In genomic region chr19:32674153-32674958, GRCh38 we compare ENCODE assay signal across 8 cellular contexts. TPM values are rescaled to one million over a fixed set of nuclear protein-coding genes. Genes with fewer than 3 reads are reported as not detected.
A peak's percentile ranks its signal among the peaks of the same experiment; 100 is the strongest.
DNase-seq lines count a peak whose midpoint lies in the region; ATAC-seq and TF ChIP-seq lines count a peak whose summit lies in the region.

No MANE protein-coding gene starts in this region.

- no peaks in the 10 kb centered on the region for H3K9me3 Mint-ChIP-seq in activated CD4-positive, alpha-beta T cell treated with anti-CD3 and anti-CD28 coated beads, Interleukin-2, amount 10 ng/mL, durations not matched to agents 24 days and 14 days
- H3K9me3 Mint-ChIP-seq in natural killer cell, result no peaks in the 10 kb centered on the region

- peak overlapping the region; percentile 95 for H3K4me3 Mint-ChIP-seq in activated CD4-positive, alpha-beta T cell treated with anti-CD3 and anti-CD28 coated beads, Interleukin-2, amount 10 ng/mL, durations not matched to agents 24 days and 14 days
- peak overlapping the region; percentile 87 for H3K4me3 Mint-ChIP-seq in natural killer cell

- TF ChIP-seq CTCF in natural killer cell (IDR thresholded peaks at IDR 0.05), result no peak

- peaks cover 30% of the 10 kb centered on the region for H3K4me1 Mint-ChIP-seq in activated CD4-positive, alpha-beta T cell treated with anti-CD3 and anti-CD28 coated beads, Interleukin-2, amount 10 ng/mL, durations not matched to agents 24 days and 14 days
- H3K4me1 Mint-ChIP-seq in natural killer cell, result peaks cover 42 to 58% of the 10 kb centered on the region in 2 donors

- H3K27me3 Mint-ChIP-seq in activated CD4-positive, alpha-beta T cell treated with anti-CD3 and anti-CD28 coated beads, Interleukin-2, amount 10 ng/mL, durations not matched to agents 24 days and 14 days, result peaks cover 26% of the 10 kb centered on the region
- H3K27me3 Mint-ChIP-seq in natural killer cell (ENCODE audit: low read depth in 2 of 2), result peaks cover 8 to 11% of the 10 kb centered on the region in 2 donors

- intact Hi-C loops in activated CD4-positive, alpha-beta T cell treated with anti-CD3 and anti-CD28 coated beads, Interleukin-2, amount 10 ng/mL, durations not matched to agents 24 days and 14 days (cut with micrococcal nuclease), result loop anchor here (2.0 to 10.0 kb wide), 3 partner anchors 76 to 1320 kb away; partner anchors contain the start of gene CEBPG
- intact Hi-C loops in natural killer cell (cut with micrococcal nuclease), result loop anchor here (2.0 to 5.0 kb wide), 2 partner anchors 18 to 393 kb away; no protein-coding TSS in a partner anchor

- DNase-seq in activated CD4-positive, alpha-beta T cell treated with anti-CD3 and anti-CD28 coated beads, Interleukin-2, amount 10 ng/mL, durations not matched to agents 24 days and 14 days, result no peak
- DNase-seq in activated CD4-positive, alpha-beta T cell treated with anti-CD3 and anti-CD28 coated beads for 4 hours, result no peak
- DNase-seq in NCI-H2227 (lab: John Stamatoyannopoulos, UW; ENCODE audit: unreplicated experiment), result peak; percentile 73
- peak; percentile 27 for DNase-seq in dermis blood vessel endothelial cell
- DNase-seq in natural killer cell, result no peak
- DNase-seq in SHP77 treated with DMSO at 0.1 percent for 48 hours (lab: John Stamatoyannopoulos, UW), result no peak
- DNase-seq in activated CD4-positive, alpha-beta T cell treated with anti-CD3 and anti-CD28 coated beads for 1 hour, result no peak

- peak overlapping the region; percentile 88 for H3K27ac Mint-ChIP-seq in activated CD4-positive, alpha-beta T cell treated with anti-CD3 and anti-CD28 coated beads, Interleukin-2, amount 10 ng/mL, durations not matched to agents 24 days and 14 days
- peak overlapping the region; percentile 79 to 84 for H3K27ac Mint-ChIP-seq in natural killer cell

- ATAC-seq in natural killer cell, result no peak
- ATAC-seq in GM21576 (IDR thresholded peaks at IDR 0.05; ENCODE audit: unreplicated experiment), result no peak

- peaks cover 10% of the 10 kb centered on the region for H3K36me3 Mint-ChIP-seq in activated CD4-positive, alpha-beta T cell treated with anti-CD3 and anti-CD28 coated beads, Interleukin-2, amount 10 ng/mL, durations not matched to agents 24 days and 14 days (ENCODE audit: low read depth)
- no peaks in the 10 kb centered on the region for H3K36me3 Mint-ChIP-seq in natural killer cell

RNA-seq across cellular contexts. Expression of gene ANKRD27, which starts 0.6 kb away (rescaled TPM):
- 34.2 and 35.1 TPM in 2 replicates for total RNA-seq in activated CD4-positive, alpha-beta T cell treated with anti-CD3 and anti-CD28 coated beads, Interleukin-2, amount 10 ng/mL, durations not matched to agents 24 days and 14 days
- 46.8 and 48.2 TPM in 2 replicates for total RNA-seq in dermis blood vessel endothelial cell
- total RNA-seq in natural killer cell, result 10 to 100 TPM; 35.8 to 47.1 (median 40.8) TPM

RNA-seq across cellular contexts. Expression of gene RGS9BP, which starts 1.3 kb away (rescaled TPM):
- 0.14 and 0.21 TPM in 2 replicates for total RNA-seq in activated CD4-positive, alpha-beta T cell treated with anti-CD3 and anti-CD28 coated beads, Interleukin-2, amount 10 ng/mL, durations not matched to agents 24 days and 14 days
- 0.34 and 0.65 TPM in 2 replicates for total RNA-seq in dermis blood vessel endothelial cell
- under 1 TPM; 0.12 to 0.41 (median 0.40) TPM for total RNA-seq in natural killer cell

RNA-seq across cellular contexts. Expression of gene NUDT19, which starts 17.3 kb away (rescaled TPM):
- 25.3 and 25.9 TPM in 2 replicates for total RNA-seq in activated CD4-positive, alpha-beta T cell treated with anti-CD3 and anti-CD28 coated beads, Interleukin-2, amount 10 ng/mL, durations not matched to agents 24 days and 14 days
- 9.2 and 12.1 TPM in 2 replicates for total RNA-seq in dermis blood vessel endothelial cell
- total RNA-seq in natural killer cell, result 1 to 10 TPM; 6.4 to 9.6 (median 8.2) TPM

RNA-seq across cellular contexts. Expression of gene TDRD12, which starts 45.2 kb away (rescaled TPM):
- 0.05 and 0.12 TPM in 2 replicates for total RNA-seq in activated CD4-positive, alpha-beta T cell treated with anti-CD3 and anti-CD28 coated beads, Interleukin-2, amount 10 ng/mL, durations not matched to agents 24 days and 14 days
- total RNA-seq in dermis blood vessel endothelial cell (0.14 and 0.17 TPM in 2 replicates), natural killer cell (under 1 TPM in 2 of 3 donors, not detected in 1; 0.13 to 0.45 TPM)

Comparison
In these comparisons a context has a peak if more than half of its experiments do, and no peak if none do; other contexts are left out.
1. DNase-seq: peak in NCI-H2227 (single experiment) and dermis blood vessel endothelial cell (single experiment); none in activated CD4-positive, alpha-beta T cell treated with anti-CD3 and anti-CD28 coated beads, Interleukin-2, amount 10 ng/mL, durations not matched to agents 24 days and 14 days (single experiment), activated CD4-positive, alpha-beta T cell treated with anti-CD3 and anti-CD28 coated beads for 4 hours (0 of 2), natural killer cell (single experiment), SHP77 treated with DMSO at 0.1 percent for 48 hours (single experiment) and activated CD4-positive, alpha-beta T cell treated with anti-CD3 and anti-CD28 coated beads for 1 hour (single experiment).